24 cellular contexts compared by ENCODE assay signal in the genomic region with DNA sequence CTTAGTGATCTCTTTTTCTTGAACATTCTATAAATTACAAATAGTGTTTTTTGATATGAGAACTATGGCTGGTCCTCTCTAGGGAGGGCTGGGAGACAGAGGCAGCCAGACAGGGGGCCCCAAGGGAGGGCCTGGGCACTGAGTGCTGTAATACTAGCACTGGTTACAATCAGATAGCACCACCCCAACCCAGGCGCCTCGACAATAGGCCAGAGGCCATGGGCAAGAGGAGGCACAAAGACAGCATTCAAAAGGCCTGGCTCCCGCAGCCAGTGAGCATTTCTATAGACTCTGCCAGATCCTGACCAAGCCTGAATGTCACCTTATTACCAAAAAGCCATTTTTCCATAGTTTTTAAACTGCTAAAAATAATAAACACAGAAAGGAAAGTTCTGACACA.
"Had no signal": no experiment of that assay in that cellular context is flagged by ENCODE, and none has a peak within 500 bp of the region (broad histone marks: within the 10 kb centered on the region; RNA-seq: fewer than 3 reads in every experiment).

No MANE protein-coding gene starts in this region.

- H3K27ac ChIP-seq: epithelial cell of prostate, left ventricle myocardium inferior, ovary, suprapubic skin, transverse colon, vagina, VCaP had no signal

- H3K9me3 Mint-ChIP-seq: activated naive CD4-positive, alpha-beta T cell treated with anti-CD3 and anti-CD28 coated beads, Interleukin-2, amount 10 ng/mL, durations not matched to agents 7 days and 5 days; activated naive CD8-positive, alpha-beta T cell treated with anti-CD3 and anti-CD28 coated beads, Interleukin-2, amount 50 U/mL, for 24 hours; endodermal cell had no signal

- H3K9me3 ChIP-seq: left ventricle myocardium inferior, ovary, suprapubic skin, transverse colon, vagina had no signal

- H3K4me1 Mint-ChIP-seq: activated naive CD4-positive, alpha-beta T cell treated with anti-CD3 and anti-CD28 coated beads, Interleukin-2, amount 10 ng/mL, durations not matched to agents 7 days and 5 days; activated naive CD8-positive, alpha-beta T cell treated with anti-CD3 and anti-CD28 coated beads, Interleukin-2, amount 50 U/mL, for 24 hours; endodermal cell; naive thymus-derived CD4-positive, alpha-beta T cell had no signal

- H3K36me3 Mint-ChIP-seq: activated naive CD4-positive, alpha-beta T cell treated with anti-CD3 and anti-CD28 coated beads, Interleukin-2, amount 10 ng/mL, durations not matched to agents 7 days and 5 days; naive thymus-derived CD4-positive, alpha-beta T cell had no signal

- H3K4me3 ChIP-seq: left ventricle myocardium inferior, ovary, suprapubic skin, transverse colon, vagina had no signal

- H3K27me3 Mint-ChIP-seq: activated naive CD4-positive, alpha-beta T cell treated with anti-CD3 and anti-CD28 coated beads, Interleukin-2, amount 10 ng/mL, durations not matched to agents 7 days and 5 days; activated naive CD8-positive, alpha-beta T cell treated with anti-CD3 and anti-CD28 coated beads, Interleukin-2, amount 50 U/mL, for 24 hours had no signal

- DNase-seq: activated CD4-positive, CD25-positive, alpha-beta regulatory T cell treated with anti-CD3 and anti-CD28 coated beads, Interleukin-2, amount 50 U/mL, for 72 hours; activated CD8-positive, alpha-beta memory T cell treated with anti-CD3 and anti-CD28 coated beads for 24 hours; activated CD8-positive, alpha-beta memory T cell treated with anti-CD3 and anti-CD28 coated beads, Interleukin-2, amount 50 U/mL, for 48 hours; activated effector memory CD4-positive, alpha-beta T cell treated with Interleukin-2 at 50 U/mL for 16 hours; activated naive CD4-positive, alpha-beta T cell treated with anti-CD3 and anti-CD28 coated beads, Interleukin-2, amount 10 ng/mL, durations not matched to agents 7 days and 5 days; activated naive CD8-positive, alpha-beta T cell treated with anti-CD3 and anti-CD28 coated beads, Interleukin-2, amount 50 U/mL, for 24 hours; activated T-cell treated with anti-CD3 and anti-CD28 coated beads, Interleukin-2, amount 50 U/mL, for 48 hours; dermis blood vessel endothelial cell; endodermal cell; foreskin fibroblast; kidney glomerular epithelial cell; left ventricle myocardium inferior; mesenchymal stem cell; naive thymus-derived CD4-positive, alpha-beta T cell; ovary; stimulated activated CD4-positive, alpha-beta T cell treated with anti-CD3 and anti-CD28 coated beads, Interleukin-12 subunit alpha, Interleukin-12 subunit beta, amount 100 ng/mL, for 4 hours; stimulated activated CD4-positive, alpha-beta T cell treated with anti-CD3 and anti-CD28 coated beads, Interleukin-1b, Interleukin-23, amount 100 ng/mL, for 48 hours; stimulated activated CD8-positive, alpha-beta memory T cell treated with anti-CD3 and anti-CD28 coated beads, Interleukin-4, amount 100 ng/mL, for 48 hours; stimulated activated naive CD4-positive, alpha-beta T cell; transverse colon had no signal

- ATAC-seq: activated naive CD8-positive, alpha-beta T cell treated with anti-CD3 and anti-CD28 coated beads, Interleukin-2, amount 50 U/mL, for 24 hours; naive thymus-derived CD4-positive, alpha-beta T cell had no signal

- H3K27ac Mint-ChIP-seq: activated naive CD4-positive, alpha-beta T cell treated with anti-CD3 and anti-CD28 coated beads, Interleukin-2, amount 10 ng/mL, durations not matched to agents 7 days and 5 days; activated naive CD8-positive, alpha-beta T cell treated with anti-CD3 and anti-CD28 coated beads, Interleukin-2, amount 50 U/mL, for 24 hours; endodermal cell; naive thymus-derived CD4-positive, alpha-beta T cell had no signal

- H3K4me3 Mint-ChIP-seq: activated naive CD4-positive, alpha-beta T cell treated with anti-CD3 and anti-CD28 coated beads, Interleukin-2, amount 10 ng/mL, durations not matched to agents 7 days and 5 days; activated naive CD8-positive, alpha-beta T cell treated with anti-CD3 and anti-CD28 coated beads, Interleukin-2, amount 50 U/mL, for 24 hours; endodermal cell; naive thymus-derived CD4-positive, alpha-beta T cell had no signal

- H3K27me3 ChIP-seq: ovary, suprapubic skin, transverse colon, vagina had no signal
